Comparison of ENCODE assay signal across 17 cellular contexts in the genomic region with DNA sequence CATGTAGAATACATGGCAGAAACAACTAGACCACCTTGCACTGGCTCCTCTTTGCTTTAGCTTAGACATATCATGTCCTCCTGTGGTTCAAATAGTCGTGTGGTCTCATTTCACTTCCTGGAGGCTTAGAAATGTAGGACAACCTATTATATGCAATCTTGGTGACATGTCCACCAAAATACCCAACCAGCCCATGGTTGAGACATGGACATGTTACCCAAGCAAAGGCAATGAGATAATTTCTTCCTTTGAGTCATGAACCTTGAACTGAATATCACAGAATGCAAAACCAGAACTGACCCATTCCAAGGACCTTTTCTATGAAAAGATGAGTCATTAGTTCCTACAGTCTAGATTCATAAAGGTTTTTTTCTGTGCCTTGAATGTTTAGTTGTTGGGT.
"Had no signal": no experiment of that assay in that cellular context is flagged by ENCODE, and none has a peak within 500 bp of the region (broad histone marks: within the 10 kb centered on the region; RNA-seq: fewer than 3 reads in every experiment).

No MANE protein-coding gene starts in this region.

- H3K4me3 Mint-ChIP-seq: activated CD8-positive, alpha-beta memory T cell treated with anti-CD3 and anti-CD28 coated beads, Interleukin-2, amount 10 ng/mL, durations not matched to agents 7 days and 5 days; activated naive CD4-positive, alpha-beta T cell treated with anti-CD3 and anti-CD28 coated beads, Interleukin-2, amount 10 ng/mL, durations not matched to agents 7 days and 5 days; activated T-cell treated with anti-CD3 and anti-CD28 coated beads, Interleukin-2, amount 50 U/mL, for 4 hours; T-helper 17 cell; WTC11 had no signal

- ATAC-seq: activated CD8-positive, alpha-beta memory T cell treated with anti-CD3 and anti-CD28 coated beads, Interleukin-2, amount 10 ng/mL, durations not matched to agents 7 days and 5 days; T-helper 17 cell; WTC11 had no signal

- DNase-seq: activated CD8-positive, alpha-beta memory T cell treated with anti-CD3 and anti-CD28 coated beads, Interleukin-2, amount 10 ng/mL, durations not matched to agents 7 days and 5 days; activated gamma-delta T cell treated with Interleukin-2 at 50 U/mL for 16 hours; activated naive CD4-positive, alpha-beta T cell treated with anti-CD3 and anti-CD28 coated beads, Interleukin-2, amount 10 ng/mL, durations not matched to agents 7 days and 5 days; activated T-cell treated with anti-CD3 and anti-CD28 coated beads, Interleukin-2, amount 50 U/mL, for 4 hours; brain microvascular endothelial cell; KG1; NCI-H1092; NCI-H2171; NCI-H2227 treated with DMSO at 0.1 percent for 48 hours; NCI-H446 treated with DMSO at 0.1 percent for 48 hours; NCI-H524 treated with DMSO at 0.1 percent for 48 hours; NCI-H82; SIG-M5; T-helper 17 cell; T-helper 9 cell had no signal

- H3K4me1 Mint-ChIP-seq: activated CD8-positive, alpha-beta memory T cell treated with anti-CD3 and anti-CD28 coated beads, Interleukin-2, amount 10 ng/mL, durations not matched to agents 7 days and 5 days; activated naive CD4-positive, alpha-beta T cell treated with anti-CD3 and anti-CD28 coated beads, Interleukin-2, amount 10 ng/mL, durations not matched to agents 7 days and 5 days; T-helper 17 cell had no signal

- H3K27ac Mint-ChIP-seq: activated CD8-positive, alpha-beta memory T cell treated with anti-CD3 and anti-CD28 coated beads, Interleukin-2, amount 10 ng/mL, durations not matched to agents 7 days and 5 days; activated naive CD4-positive, alpha-beta T cell treated with anti-CD3 and anti-CD28 coated beads, Interleukin-2, amount 10 ng/mL, durations not matched to agents 7 days and 5 days; activated T-helper 2 cell treated with anti-CD3 and anti-CD28 coated beads, Interferon-gamma antibody, Interleukin-2, Interleukin-4, amounts not matched to agents 10 μg/mL and 5 μg/mL and 100 μg/mL, durations not matched to agents 14 hours and 24 hours and 36 hours; T-helper 17 cell; WTC11 had no signal

- H3K36me3 Mint-ChIP-seq: activated CD8-positive, alpha-beta memory T cell treated with anti-CD3 and anti-CD28 coated beads, Interleukin-2, amount 10 ng/mL, durations not matched to agents 7 days and 5 days; activated naive CD4-positive, alpha-beta T cell treated with anti-CD3 and anti-CD28 coated beads, Interleukin-2, amount 10 ng/mL, durations not matched to agents 7 days and 5 days had no signal

- H3K9me3 Mint-ChIP-seq: activated naive CD4-positive, alpha-beta T cell treated with anti-CD3 and anti-CD28 coated beads, Interleukin-2, amount 10 ng/mL, durations not matched to agents 7 days and 5 days; activated T-cell treated with anti-CD3 and anti-CD28 coated beads, Interleukin-2, amount 50 U/mL, for 4 hours; activated T-helper 2 cell treated with anti-CD3 and anti-CD28 coated beads, Interferon-gamma antibody, Interleukin-2, Interleukin-4, amounts not matched to agents 10 μg/mL and 5 μg/mL and 100 μg/mL, durations not matched to agents 14 hours and 24 hours and 36 hours had no signal
